Comparison of ENCODE assay signal across 10 cellular contexts in the genomic region with DNA sequence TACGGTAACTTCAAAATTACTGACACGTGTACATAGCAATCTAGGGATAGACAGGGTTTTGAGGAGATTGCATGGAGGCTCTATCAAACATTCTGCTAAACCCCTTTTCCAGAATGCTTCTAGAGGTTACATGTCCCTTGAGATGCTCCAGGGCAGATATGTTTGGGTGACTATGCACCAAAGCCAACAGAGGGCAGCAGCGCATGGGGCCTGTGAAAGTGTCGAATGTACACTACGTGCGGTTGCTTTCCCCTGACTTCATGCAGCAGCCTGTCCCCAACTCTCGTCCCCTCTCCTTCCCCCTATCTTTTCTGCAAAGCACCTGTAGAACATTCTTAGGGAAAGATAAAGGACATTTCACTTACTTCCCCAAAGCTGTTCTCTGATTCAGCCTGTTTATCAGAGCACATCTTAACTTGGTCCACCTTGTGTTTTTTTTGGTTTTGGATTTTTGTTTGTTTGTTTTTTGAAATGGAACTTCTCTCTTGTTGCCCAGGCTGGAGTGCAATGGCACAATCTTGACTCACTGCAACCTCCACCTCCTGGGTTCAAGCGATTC.
DNase-seq lines count a peak whose midpoint lies in the region; ATAC-seq lines count a peak whose summit lies in the region.
"Had no signal": no experiment of that assay in that cellular context is flagged by ENCODE, and none has a peak within 500 bp of the region (broad histone marks: within the 10 kb centered on the region; RNA-seq: fewer than 3 reads in every experiment).

No MANE protein-coding gene starts in this region.

- DNase-seq in NCI-H1092 (lab: John Stamatoyannopoulos, UW) (peak; percentile 7), NCI-H1092 treated with DMSO at 0.1 percent for 48 hours (lab: John Stamatoyannopoulos, UW) (no peak), HK-2 (ENCODE audit: unreplicated experiment) (peak; percentile 16), left colon (no peak), aorta (no peak)
- DNase-seq in activated CD4-positive, alpha-beta T cell treated with anti-CD3 and anti-CD28 coated beads, Interleukin-2, amount 50 U/mL, for 1 hour, result peak; percentile 29

- no peaks in the 10 kb centered on the region for H3K4me1 ChIP-seq in aorta (ENCODE audit: control insufficient read depth in 1 of 2, insufficient read depth in 2 of 2, low read length in 2 of 2)
- H3K4me1 ChIP-seq: BLaER1 had no signal

- intact Hi-C loops in left colon (cut with DNase I, micrococcal nuclease) (no loop called here), aorta (cut with DNase I) (no loop called here)

- ATAC-seq in left colon (peak; percentile 35), GM21360 (IDR thresholded peaks at IDR 0.05; ENCODE audit: unreplicated experiment) (no peak), aorta (ENCODE audit: low FRiP score) (no peak), HG02642 (IDR thresholded peaks at IDR 0.05; ENCODE audit: poor library complexity, unreplicated experiment) (no peak)

- whole genome bisulfite sequencing in aorta, 2 donors, result 73 to 80% methylated on average over 8 of the region's 8 CpGs

- H3K27ac ChIP-seq in aorta (ENCODE audit: low read depth in 1 of 2, low read length in 2 of 2), result no peak overlapping the region
- H3K27ac ChIP-seq: BLaER1, neutrophil had no signal

- no peak overlapping the region for H3K4me3 ChIP-seq in aorta (ENCODE audit: low read length in 2 of 2)
- H3K4me3 ChIP-seq: BLaER1 had no signal

- H3K27me3 ChIP-seq in aorta (ENCODE audit: control insufficient read depth in 1 of 2, insufficient read depth in 2 of 2, low read length in 1 of 2), result no peaks in the 10 kb centered on the region
- H3K27me3 ChIP-seq: BLaER1, neutrophil had no signal

- H3K36me3 ChIP-seq in aorta (ENCODE audit: control insufficient read depth in 1 of 2, insufficient read depth in 2 of 2, low read length in 1 of 2), result peaks cover 0 to 3% of the 10 kb centered on the region in 2 donors

- H3K9me3 ChIP-seq in aorta (ENCODE audit: control insufficient read depth, low read length), result no peaks in the 10 kb centered on the region
- H3K9me3 ChIP-seq: BLaER1, neutrophil had no signal

Comparison
In these comparisons a context has a peak if more than half of its experiments do, and no peak if none do; other contexts are left out.
1. DNase-seq: peak in NCI-H1092 (single experiment), HK-2 (single experiment) and activated CD4-positive, alpha-beta T cell treated with anti-CD3 and anti-CD28 coated beads, Interleukin-2, amount 50 U/mL, for 1 hour (single experiment); none in NCI-H1092 treated with DMSO at 0.1 percent for 48 hours (single experiment), left colon (0 of 2) and aorta (0 of 2).